ENCODE assay signal across 9 cellular contexts in genomic region chr5:98349251-98349989, GRCh38.
DNase-seq lines count a peak whose midpoint lies in the region; ATAC-seq and TF ChIP-seq lines count a peak whose summit lies in the region.
"Had no signal": no experiment of that assay in that cellular context is flagged by ENCODE, and none has a peak within 500 bp of the region (broad histone marks: within the 10 kb centered on the region; RNA-seq: fewer than 3 reads in every experiment).

No MANE protein-coding gene starts in this region.

- intact Hi-C loops in activated naive CD4-positive, alpha-beta T cell treated with anti-CD3 and anti-CD28 coated beads for 36 hours (cut with micrococcal nuclease), result loop anchor here (2.0 kb wide), 1 partner anchor 1119 kb away; no protein-coding TSS in a partner anchor
- intact Hi-C loops in mucosa of descending colon (cut with DNase I, micrococcal nuclease), result no loop called here

- no peak overlapping the region for H3K4me3 Mint-ChIP-seq in activated naive CD4-positive, alpha-beta T cell treated with anti-CD3 and anti-CD28 coated beads for 36 hours
- H3K4me3 Mint-ChIP-seq: activated naive CD8-positive, alpha-beta T cell treated with anti-CD3 and anti-CD28 coated beads, Interleukin-2, amount 10 ng/mL, durations not matched to agents 7 days and 5 days had no signal

- peak; percentile 47 for TF ChIP-seq CTCF in 22Rv1 (IDR thresholded peaks at IDR 0.05)
- TF ChIP-seq CTCF in GM12865 (IDR thresholded peaks at IDR 0.05; ENCODE audit: insufficient read depth, low read depth, low read length, missing control alignments), result peak; percentile 31
- TF ChIP-seq CTCF in mucosa of descending colon (IDR thresholded peaks at IDR 0.05), result no peak

- H3K36me3 Mint-ChIP-seq in activated naive CD4-positive, alpha-beta T cell treated with anti-CD3 and anti-CD28 coated beads for 36 hours (ENCODE audit: low read depth), result no peaks in the 10 kb centered on the region
- H3K36me3 Mint-ChIP-seq: activated naive CD8-positive, alpha-beta T cell treated with anti-CD3 and anti-CD28 coated beads, Interleukin-2, amount 10 ng/mL, durations not matched to agents 7 days and 5 days had no signal

- H3K27me3 Mint-ChIP-seq in activated naive CD4-positive, alpha-beta T cell treated with anti-CD3 and anti-CD28 coated beads for 36 hours (ENCODE audit: low read depth), result peaks cover 2% of the 10 kb centered on the region

- DNase-seq in GM12865 (ENCODE audit: low read depth) (peak; percentile 9), NOMO-1 treated with dmso at 0.1 percent for 144 hours (lab: John Stamatoyannopoulos, UW; ENCODE audit: unreplicated experiment) (peak; percentile 2), epithelial cell of prostate (ENCODE audit: low read depth, low spot score) (peak; percentile 16), GDM1 (lab: John Stamatoyannopoulos, UW) (no peak), mucosa of descending colon (no peak)
- no peak for DNase-seq in activated naive CD4-positive, alpha-beta T cell treated with anti-CD3 and anti-CD28 coated beads for 36 hours
- DNase-seq: activated naive CD8-positive, alpha-beta T cell treated with anti-CD3 and anti-CD28 coated beads, Interleukin-2, amount 10 ng/mL, durations not matched to agents 7 days and 5 days had no signal

- ATAC-seq in HG02759 (IDR thresholded peaks at IDR 0.05; ENCODE audit: unreplicated experiment), result no peak
- ATAC-seq in mucosa of descending colon, result no peak

- no peak overlapping the region for H3K27ac Mint-ChIP-seq in activated naive CD4-positive, alpha-beta T cell treated with anti-CD3 and anti-CD28 coated beads for 36 hours
- H3K27ac Mint-ChIP-seq: activated naive CD8-positive, alpha-beta T cell treated with anti-CD3 and anti-CD28 coated beads, Interleukin-2, amount 10 ng/mL, durations not matched to agents 7 days and 5 days had no signal

- H3K9me3 Mint-ChIP-seq in activated naive CD4-positive, alpha-beta T cell treated with anti-CD3 and anti-CD28 coated beads for 36 hours, result peaks cover 15% of the 10 kb centered on the region

- H3K36me3 ChIP-seq in mucosa of descending colon (ENCODE audit: low read depth), result no peaks in the 10 kb centered on the region

- H3K27ac ChIP-seq in 22Rv1 (no peak overlapping the region), epithelial cell of prostate (peak overlapping the region; percentile 69)

- H3K9me3 ChIP-seq in mucosa of descending colon, result peaks cover 9% of the 10 kb centered on the region

- H3K4me3 ChIP-seq in GM12865 (ENCODE audit: low read depth, low read length) (no peak overlapping the region), mucosa of descending colon (no peak overlapping the region)

- H3K4me1 ChIP-seq in mucosa of descending colon (ENCODE audit: low read depth), result no peaks in the 10 kb centered on the region

- H3K4me1 Mint-ChIP-seq in activated naive CD4-positive, alpha-beta T cell treated with anti-CD3 and anti-CD28 coated beads for 36 hours (ENCODE audit: low read depth), result no peaks in the 10 kb centered on the region
- H3K4me1 Mint-ChIP-seq: activated naive CD8-positive, alpha-beta T cell treated with anti-CD3 and anti-CD28 coated beads, Interleukin-2, amount 10 ng/mL, durations not matched to agents 7 days and 5 days had no signal

- CTCF ChIA-PET in activated naive CD4-positive, alpha-beta T cell treated with anti-CD3 and anti-CD28 coated beads for 36 hours (lab: Charles Lee), result no interaction called here

Comparison
In these comparisons a context has a peak if more than half of its experiments do, and no peak if none do; other contexts are left out.
1. DNase-seq: peak in GM12865 (single experiment), NOMO-1 treated with dmso at 0.1 percent for 144 hours (single experiment) and epithelial cell of prostate (single experiment); none in activated naive CD4-positive, alpha-beta T cell treated with anti-CD3 and anti-CD28 coated beads for 36 hours (single experiment), GDM1 (single experiment) and mucosa of descending colon (0 of 3).